1 cellular context compared by ENCODE assay signal in genomic region chr21:46250146-46250725, GRCh38.
TF ChIP-seq lines count a peak whose summit lies in the region.

No MANE protein-coding gene starts in this region.

TF ChIP-seq in K562, 482 proteins besides CTCF, POLR2A, EP300 and RAD21:
- TF ChIP-seq ZNF239 (CRISPR knock-in tag; IDR thresholded peaks at IDR 0.05) (no peak), SUPT5H (IDR thresholded peaks at IDR 0.05) (0 out of 2 replicates have a peak, but pooled peaks have one; percentile 13)
